In the genomic region with DNA sequence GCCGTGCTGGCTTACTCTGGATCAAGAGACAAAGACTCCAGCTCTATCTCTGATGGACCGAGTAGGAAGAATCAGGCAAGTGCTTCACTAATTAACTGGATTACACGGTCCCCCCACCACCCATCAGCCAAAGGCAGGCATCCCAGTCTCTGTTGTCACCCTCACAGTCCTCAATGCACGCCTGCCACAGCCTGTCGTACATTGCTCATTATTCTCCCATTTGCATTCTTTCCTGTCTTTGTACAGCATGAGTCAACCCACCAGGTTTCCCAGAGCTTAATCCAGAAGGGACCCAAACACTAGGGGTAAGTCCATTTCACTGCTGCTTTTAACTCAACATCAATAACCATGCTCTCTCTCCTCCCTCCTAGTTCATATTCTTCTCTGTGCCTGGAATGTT, we compare ENCODE assay signal across 22 cellular contexts. TPM values are rescaled to one million over a fixed set of nuclear protein-coding genes. Genes with fewer than 3 reads are reported as not detected.
DNase-seq lines count a peak whose midpoint lies in the region; ATAC-seq and TF ChIP-seq lines count a peak whose summit lies in the region.
"Had no signal": no experiment of that assay in that cellular context is flagged by ENCODE, and none has a peak within 500 bp of the region (broad histone marks: within the 10 kb centered on the region; RNA-seq: fewer than 3 reads in every experiment).

No MANE protein-coding gene starts in this region.

- peaks cover 0 to 2% (median 0%) of the 10 kb centered on the region in 7 donors for H3K9me3 Mint-ChIP-seq in CD14-positive monocyte
- H3K9me3 Mint-ChIP-seq: H9 had no signal

- peak; percentile 9 for DNase-seq in AG08395 (ENCODE audit: low spot score)
- DNase-seq in HCEC 1CT, result peak; percentile 15
- peak; percentile 15 to 43 for DNase-seq in foreskin keratinocyte
- no peak for DNase-seq in mesenteric fat pad (ENCODE audit: low spot score)
- DNase-seq in kidney glomerular epithelial cell (lab: John Stamatoyannopoulos, UW), result no peak
- DNase-seq in CD14-positive monocyte (ENCODE audit: low spot score), result no peak
- DNase-seq in GDM1 (lab: John Stamatoyannopoulos, UW), result no peak
- DNase-seq: H9, IMR-90, MM.1S, NCI-H1105 treated with DMSO at 0.1 percent for 48 hours, NCI-H1694 treated with DMSO at 0.1 percent for 48 hours, NCI-H2227 treated with DMSO at 0.1 percent for 48 hours, NCI-H510A treated with DMSO at 0.1 percent for 48 hours, NCI-H774, SHP77 treated with DMSO at 0.1 percent for 48 hours, SK-N-SH had no signal

- H3K27ac ChIP-seq in VCaP (0 out of 2 replicates have a peak overlapping the region, but pooled peaks have one; percentile 57), foreskin keratinocyte (no peak overlapping the region)
- H3K27ac ChIP-seq: BLaER1 had no signal

- no peaks in the 10 kb centered on the region for H3K27me3 ChIP-seq in foreskin keratinocyte
- H3K27me3 ChIP-seq: BLaER1 had no signal

- no peak for TF ChIP-seq CTCF in VCaP (conservative IDR thresholded peaks at IDR 0.05)
- TF ChIP-seq CTCF in foreskin keratinocyte (conservative IDR thresholded peaks at IDR 0.05), result no peak
- no peak for TF ChIP-seq CTCF in CD14-positive monocyte (IDR thresholded peaks at IDR 0.05)

- H3K27ac Mint-ChIP-seq in CD14-positive monocyte, result no peak overlapping the region
- H3K27ac Mint-ChIP-seq: H9 had no signal

- H3K4me3 Mint-ChIP-seq in CD14-positive monocyte, result no peak overlapping the region
- H3K4me3 Mint-ChIP-seq: H9 had no signal

- no peaks in the 10 kb centered on the region for H3K36me3 Mint-ChIP-seq in CD14-positive monocyte

- intact Hi-C loops in CD14-positive monocyte (cut with micrococcal nuclease), result no loop called here

- peak; percentile 82 for ATAC-seq in foreskin keratinocyte

- no peaks in the 10 kb centered on the region for H3K4me1 ChIP-seq in foreskin keratinocyte
- H3K4me1 ChIP-seq: BLaER1 had no signal

- H3K4me1 Mint-ChIP-seq in CD14-positive monocyte, result no peaks in the 10 kb centered on the region

- H3K27me3 Mint-ChIP-seq in CD14-positive monocyte (ENCODE audit: low read depth in 3 of 3), result peaks cover 6 to 8% (median 7%) of the 10 kb centered on the region in 3 donors

RNA-seq across cellular contexts. Expression of a gene that starts 44.4 kb away (rescaled TPM):
- not detected in 2 replicates for total RNA-seq in foreskin keratinocyte
- polyA plus RNA-seq in foreskin keratinocyte, result not detected in 2 replicates
- not detected for total RNA-seq in mesenteric fat pad
- not detected for polyA plus RNA-seq in CD14-positive monocyte
- total RNA-seq: A172, G401, H9, IMR-90, OCI-LY7 had no signal
- polyA plus RNA-seq: IMR-90 had no signal

Comparison
In these comparisons a context has a peak if more than half of its experiments do, and no peak if none do; other contexts are left out.
1. DNase-seq: peak in AG08395 (single experiment), HCEC 1CT (single experiment) and foreskin keratinocyte (2 of 2); none in mesenteric fat pad (single experiment), kidney glomerular epithelial cell (single experiment), CD14-positive monocyte (single experiment) and GDM1 (single experiment).